18 cellular contexts compared by ENCODE assay signal in genomic region chr7:27177795-27178320, GRCh38. TPM values are rescaled to one million over a fixed set of nuclear protein-coding genes. Genes with fewer than 3 reads are reported as not detected.
DNase-seq lines count a peak whose midpoint lies in the region; FAIRE-seq and TF ChIP-seq lines count a peak whose summit lies in the region.
"Had no signal": no experiment of that assay in that cellular context is flagged by ENCODE, and none has a peak within 500 bp of the region (broad histone marks: within the 10 kb centered on the region; RNA-seq: fewer than 3 reads in every experiment).

No MANE protein-coding gene starts in this region.

- peaks cover 0 to 4% (median 0%) of the 10 kb centered on the region in 3 donors for H3K9me3 Mint-ChIP-seq in IgD-negative memory B cell
- H3K9me3 Mint-ChIP-seq: activated B cell treated with CpG ODN at 0.5 μM for 24 hours, natural killer cell had no signal

- H3K9ac ChIP-seq in mammary epithelial cell (ENCODE audit: insufficient read depth, low read length) = no peak overlapping the region

- H3K36me3 ChIP-seq in osteoblast (ENCODE audit: insufficient read depth, low read length) = peaks cover 8% of the 10 kb centered on the region
- H3K36me3 ChIP-seq in mammary epithelial cell (ENCODE audit: insufficient read depth, low read length) = no peaks in the 10 kb centered on the region
- H3K36me3 ChIP-seq: Peyer's patch had no signal

- peaks cover 1 to 8% (median 8%) of the 10 kb centered on the region in 3 donors for H3K4me1 Mint-ChIP-seq in IgD-negative memory B cell

- TF ChIP-seq CTCF in osteoblast (IDR thresholded peaks at IDR 0.05; ENCODE audit: extremely low read depth, low read depth, low read length) = no peak
- no peak for TF ChIP-seq CTCF in mammary epithelial cell (conservative IDR thresholded peaks at IDR 0.05 in 1 of 2, IDR thresholded peaks at IDR 0.05 in 1 of 2; ENCODE audit: extremely low read depth in 1 of 2, insufficient read depth in 1 of 2, low read depth in 1 of 2, low read length in 2 of 2)

- H3K27ac ChIP-seq in osteoblast (ENCODE audit: low read depth, low read length) (peak overlapping the region; percentile 76), mammary epithelial cell (ENCODE audit: insufficient read depth, low read depth, low read length) (no peak overlapping the region)

- peak overlapping the region in 2 of 3 donors; percentile 6 to 95 for H3K27ac Mint-ChIP-seq in IgD-negative memory B cell
- H3K27ac Mint-ChIP-seq: activated B cell treated with CpG ODN at 0.5 μM for 24 hours, CD14-positive monocyte, natural killer cell had no signal

- H4K20me1 ChIP-seq in osteoblast (ENCODE audit: insufficient read depth, low read length) (no peaks in the 10 kb centered on the region), mammary epithelial cell (ENCODE audit: insufficient read depth, low read length) (no peaks in the 10 kb centered on the region)

- H3K36me3 Mint-ChIP-seq in IgD-negative memory B cell = no peaks in the 10 kb centered on the region

- intact Hi-C loops in mammary epithelial cell (cut with micrococcal nuclease) = no loop called here
- intact Hi-C loops in head of caudate nucleus (cut with DNase I) = no loop called here

- H3K4me1 ChIP-seq in osteoblast (ENCODE audit: insufficient read depth, low read length) (peaks cover 69% of the 10 kb centered on the region), mammary epithelial cell (ENCODE audit: insufficient read depth, low read length) (peaks cover 13% of the 10 kb centered on the region)

- peak; percentile 85 for DNase-seq in epidermal melanocyte (ENCODE audit: insufficient read length, low spot score)
- no peak for DNase-seq in osteoblast (ENCODE audit: insufficient read length, low spot score, missing footprints)
- DNase-seq in urothelium cell line (ENCODE audit: low spot score) = no peak
- DNase-seq in mammary epithelial cell = no peak
- DNase-seq in head of caudate nucleus = no peak
- DNase-seq in stimulated activated CD4-positive, alpha-beta T cell treated with anti-CD3 and anti-CD28 coated beads, Interleukin-4, amount 100 ng/mL, for 4 hours = no peak
- DNase-seq in SIG-M5 (lab: John Stamatoyannopoulos, UW) = no peak
- DNase-seq: activated B cell treated with CpG ODN at 0.5 μM for 24 hours; activated naive CD4-positive, alpha-beta T cell; DND-41; natural killer cell; NCI-H1930 had no signal

- FAIRE-seq in urothelium cell line (lab: Jason Lieb, UNC) = peak; percentile 50

- H3K9me3 ChIP-seq in osteoblast (ENCODE audit: low read depth, low read length) = no peaks in the 10 kb centered on the region
- no peaks in the 10 kb centered on the region for H3K9me3 ChIP-seq in mammary epithelial cell (replicated peaks; ENCODE audit: insufficient read depth, low read length)
- H3K9me3 ChIP-seq: HAP-1, Peyer's patch had no signal

- H3K79me2 ChIP-seq in osteoblast (ENCODE audit: insufficient read depth, low read length) (peaks cover 98% of the 10 kb centered on the region), mammary epithelial cell (ENCODE audit: insufficient read depth, low read length) (no peaks in the 10 kb centered on the region)

- no TSS peak for BruUV-seq in mammary epithelial cell (replicated peaks; lab: Mats Ljungman, UMichigan)

- H3K27me3 Mint-ChIP-seq in IgD-negative memory B cell = peaks cover 38% of the 10 kb centered on the region

- dilution Hi-C loops in mammary epithelial cell (cut with HindIII; ENCODE audit: low sequenced_read_pairs) = no loop called here

- peak overlapping the region in 1 of 4 donors; percentile 81 for H3K4me3 Mint-ChIP-seq in IgD-negative memory B cell
- H3K4me3 Mint-ChIP-seq: activated B cell treated with CpG ODN at 0.5 μM for 24 hours, natural killer cell had no signal

- no peaks in the 10 kb centered on the region for H3K27me3 ChIP-seq in osteoblast (ENCODE audit: insufficient read depth, low read length)
- peaks cover 8% of the 10 kb centered on the region for H3K27me3 ChIP-seq in mammary epithelial cell (ENCODE audit: insufficient read depth, low read length)

- 94% methylated on average over 5 of the region's 5 CpGs for WGBS in mammary epithelial cell (ENCODE audit: low coverage, missing lambda C conversion rate)

- H3K4me3 ChIP-seq in osteoblast (ENCODE audit: insufficient read depth, low read length) (peak overlapping the region; percentile 75), mammary epithelial cell (replicated peaks in 1 of 3; ENCODE audit: insufficient read depth in 1 of 3, low read depth in 2 of 3, low read length in 3 of 3) (no peak overlapping the region)
- H3K4me3 ChIP-seq: HAP-1 had no signal

- in situ Hi-C loops in mammary epithelial cell (cut with MboI; ENCODE audit: low sequenced_read_pairs in 2 of 2) = loop anchor here in 1 of 2 donors (25.0 kb wide), 1 partner anchor 909 kb away; no protein-coding TSS in a partner anchor

- peak overlapping the region; percentile 99 for H3K4me2 ChIP-seq in osteoblast (ENCODE audit: insufficient read depth, low read length)
- no peak overlapping the region for H3K4me2 ChIP-seq in mammary epithelial cell (ENCODE audit: insufficient read depth, low read depth, low read length)

- CTCF ChIA-PET in mammary epithelial cell (lab: Charles Lee; ENCODE audit: low non-redundant PET) = no interaction called here

- H2AFZ ChIP-seq in osteoblast (ENCODE audit: low read length) = no peak overlapping the region
- H2AFZ ChIP-seq in mammary epithelial cell (ENCODE audit: low read depth, low read length) = no peak overlapping the region

RNA-seq across cellular contexts. Expression of gene HOXA10, which starts 3.7 kb away (rescaled TPM):
- polyA plus RNA-seq in IgD-negative memory B cell (0.70 TPM), mammary epithelial cell (0.18 TPM)
- total RNA-seq in osteoblast (32.1 and 43.1 TPM in 2 replicates), mammary epithelial cell (1 to 10 TPM; 4.2 to 4.3 TPM)
- not detected for polyA minus RNA-seq in mammary epithelial cell

RNA-seq across cellular contexts. Expression of gene HOXA11, which starts 7.2 kb away (rescaled TPM):
- polyA plus RNA-seq in IgD-negative memory B cell (not detected), mammary epithelial cell (0.12 TPM)
- total RNA-seq in osteoblast (14.4 and 15.2 TPM in 2 replicates), mammary epithelial cell (under 1 TPM; 0.17 to 0.96 TPM)
- polyA minus RNA-seq in mammary epithelial cell = not detected
- total RNA-seq: activated B cell treated with CpG ODN at 0.5 μM for 24 hours, liver, natural killer cell, Peyer's patch had no signal
- polyA plus RNA-seq: CD14-positive monocyte, liver had no signal

RNA-seq across cellular contexts. Expression of gene HOXA9, which starts 12.5 kb away (rescaled TPM):
- polyA plus RNA-seq in IgD-negative memory B cell = 0.20 TPM
- total RNA-seq in osteoblast = 15.3 and 19.5 TPM in 2 replicates
- total RNA-seq in mammary epithelial cell = 10 to 100 TPM in 1 of 2 donors, 1 to 10 TPM in 1; 7.8 to 25.1 TPM
- polyA plus RNA-seq in mammary epithelial cell = 0.03 TPM
- polyA minus RNA-seq in mammary epithelial cell = not detected
- total RNA-seq: activated B cell treated with CpG ODN at 0.5 μM for 24 hours had no signal

RNA-seq across cellular contexts. Expression of gene HOXA7, which starts 21.4 kb away (rescaled TPM):
- polyA plus RNA-seq in IgD-negative memory B cell (1.0 TPM), mammary epithelial cell (3.9 TPM)
- total RNA-seq in osteoblast (3.6 and 4.4 TPM in 2 replicates), mammary epithelial cell (1 to 10 TPM; 2.3 to 8.0 TPM)
- polyA minus RNA-seq in mammary epithelial cell = 3.7 TPM
- total RNA-seq: activated B cell treated with CpG ODN at 0.5 μM for 24 hours, natural killer cell had no signal
- polyA plus RNA-seq: CD14-positive monocyte, liver had no signal

RNA-seq across cellular contexts. Expression of gene HOXA13, which starts 22.0 kb away (rescaled TPM):
- polyA plus RNA-seq in IgD-negative memory B cell (not detected), mammary epithelial cell (not detected)
- total RNA-seq in osteoblast (6.2 and 8.0 TPM in 2 replicates), mammary epithelial cell (not detected)
- not detected for polyA minus RNA-seq in mammary epithelial cell
- total RNA-seq: activated B cell treated with CpG ODN at 0.5 μM for 24 hours, dermis microvascular lymphatic vessel endothelial cell, liver, natural killer cell, Peyer's patch had no signal
- polyA plus RNA-seq: CD14-positive monocyte had no signal
